ENCODE assay signal across 1 cellular context in genomic region chr12:9794484-9795063, GRCh38.
TF ChIP-seq lines count a peak whose summit lies in the region.

No MANE protein-coding gene starts in this region.

TF ChIP-seq in WTC11, 78 proteins besides CTCF, POLR2A, EP300 and RAD21 (continued from another document):
- TF ChIP-seq AR (CRISPR knock-in tag; IDR thresholded peaks at IDR 0.05), result no peak
